ENCODE assay signal across 8 cellular contexts in genomic region chr3:35639251-35640185, GRCh38. TPM values are rescaled to one million over a fixed set of nuclear protein-coding genes. Genes with fewer than 3 reads are reported as not detected.
DNase-seq lines count a peak whose midpoint lies in the region; ATAC-seq and TF ChIP-seq lines count a peak whose summit lies in the region.

ARPP21 (plus strand) TSS chr3:35639525; CDS start chr3:35681752, 42,227 bp downstream.

- H3K9ac ChIP-seq in smooth muscle cell (ENCODE audit: low read depth) = no peak within 1 kb of the TSS

- peak within 1 kb of the TSS; percentile 28 for H2AFZ ChIP-seq in smooth muscle cell (ENCODE audit: low read depth)

- H3K79me2 ChIP-seq in smooth muscle cell (ENCODE audit: low read depth) = no peaks in the 10 kb centered on the region

- H3K4me2 ChIP-seq in smooth muscle cell = peak within 1 kb of the TSS; percentile 84

- peak; percentile 40 for ATAC-seq in body of pancreas
- ATAC-seq in GM19452 (IDR thresholded peaks at IDR 0.05; ENCODE audit: unreplicated experiment) = no peak
- no peak for ATAC-seq in HG03039 (IDR thresholded peaks at IDR 0.05; ENCODE audit: unreplicated experiment)

- 1% methylated on average over 39 to 82 of the region's 83 CpGs for WGBS in body of pancreas, 2 donors
- under 1% methylated on average over 80 of the region's 83 CpGs for WGBS in smooth muscle cell (ENCODE audit: low lambda C conversion rate)

- no peaks in the 10 kb centered on the region for H3F3A ChIP-seq in smooth muscle cell (ENCODE audit: low read depth)

- peaks cover 14% of the 10 kb centered on the region for H3K4me1 ChIP-seq in body of pancreas
- no peaks in the 10 kb centered on the region for H3K4me1 ChIP-seq in smooth muscle cell (ENCODE audit: low read depth)

- no peak for TF ChIP-seq CTCF in body of pancreas (IDR thresholded peaks at IDR 0.05)
- no peak for TF ChIP-seq CTCF in smooth muscle cell (IDR thresholded peaks at IDR 0.05; ENCODE audit: borderline replicate concordance, insufficient read depth, poor library complexity, severe bottlenecking)

- intact Hi-C loops in body of pancreas (cut with DNase I) = no loop called here

- H3K9me3 ChIP-seq in KOPT-K1 (ENCODE audit: insufficient read depth, low read length, poor library complexity, severe bottlenecking) (no peaks in the 10 kb centered on the region), body of pancreas (no peaks in the 10 kb centered on the region), smooth muscle cell (replicated peaks; ENCODE audit: low read depth) (no peaks in the 10 kb centered on the region)

- no peaks in the 10 kb centered on the region for H4K20me1 ChIP-seq in smooth muscle cell (ENCODE audit: low read depth)

- H3K27ac ChIP-seq in KOPT-K1 (ENCODE audit: low read depth, low read length, poor library complexity, severe bottlenecking) (peak within 1 kb of the TSS; percentile 98), body of pancreas (no peak within 1 kb of the TSS), smooth muscle cell (ENCODE audit: low read depth) (no peak within 1 kb of the TSS)

- 0 out of 2 replicates have a peak, but pooled peaks cover 4% of the 10 kb centered on the region for H3K36me3 ChIP-seq in KOPT-K1 (ENCODE audit: insufficient read depth, low read length)
- H3K36me3 ChIP-seq in body of pancreas (replicated peaks in 1 of 2; ENCODE audit: insufficient read depth in 1 of 2, low read depth in 2 of 2) = no peaks in the 10 kb centered on the region
- no peaks in the 10 kb centered on the region for H3K36me3 ChIP-seq in smooth muscle cell (ENCODE audit: low read depth)

- H3K4me3 ChIP-seq in body of pancreas (peak within 1 kb of the TSS in 1 of 2 donors; percentile 11), smooth muscle cell (peak within 1 kb of the TSS; percentile 49)

- DNase-seq in NCI-H345 (lab: John Stamatoyannopoulos, UW) = peak; percentile 34
- DNase-seq in NCI-H345 treated with DMSO at 0.1 percent for 48 hours (lab: John Stamatoyannopoulos, UW; ENCODE audit: unreplicated experiment) = no peak
- peak in 3 of 4 donors; percentile 12 to 19 (median 13) for DNase-seq in body of pancreas
- peak; percentile 32 for DNase-seq in iPS-NIHi7 (ENCODE audit: extremely low spot score)
- no peak for DNase-seq in smooth muscle cell (lab: John Stamatoyannopoulos, UW; ENCODE audit: unreplicated experiment)

- TF ChIP-seq POLR2A in body of pancreas (IDR thresholded peaks at IDR 0.05) = no peak

- H3K27me3 ChIP-seq in body of pancreas (peaks cover 0 to 19% of the 10 kb centered on the region in 2 donors), smooth muscle cell (ENCODE audit: low read depth) (peaks cover 87% of the 10 kb centered on the region)

RNA-seq across cellular contexts. Expression of gene ARPP21, which starts in this region (rescaled TPM):
- total RNA-seq in body of pancreas (not detected), smooth muscle cell (not detected in 2 replicates)
- not detected in 2 replicates for polyA plus RNA-seq in smooth muscle cell

Comparison
In these comparisons a context has a peak if more than half of its experiments do, and no peak if none do; other contexts are left out.
1. DNase-seq: peak in NCI-H345 (single experiment) and iPS-NIHi7 (single experiment); none in NCI-H345 treated with DMSO at 0.1 percent for 48 hours (single experiment) and smooth muscle cell (single experiment).
2. Peak in DNase-seq and ATAC-seq in body of pancreas; RNA of the gene not detected or under 1 TPM.